8 cellular contexts compared by ENCODE assay signal in genomic region chr18:57434536-57435494, GRCh38. TPM values are rescaled to one million over a fixed set of nuclear protein-coding genes. Genes with fewer than 3 reads are reported as not detected.
DNase-seq lines count a peak whose midpoint lies in the region; ATAC-seq and TF ChIP-seq lines count a peak whose summit lies in the region.

Gene ONECUT2, plus strand, starts transcription at chr18:57435374. Its CDS starts 343 bp downstream, at chr18:57435717.

- H3K4me1 Mint-ChIP-seq in dendritic cell treated with granulocyte-macrophage colony-stimulating factor and Interleukin-4, amounts not matched to agents 40 ng/mL and 50 ng/mL, for 4 days (ENCODE audit: low read depth) = peaks cover 64% of the 10 kb centered on the region

- no peak within 1 kb of the TSS for H3K9ac ChIP-seq in MM.1S (ENCODE audit: low read length)

- H4K20me1 ChIP-seq in MM.1S (ENCODE audit: insufficient read depth, low read length) = no peaks in the 10 kb centered on the region

- H3K27ac ChIP-seq in left lung (no peak within 1 kb of the TSS), MM.1S (ENCODE audit: low read length) (no peak within 1 kb of the TSS)

- H3K9me3 Mint-ChIP-seq in dendritic cell treated with granulocyte-macrophage colony-stimulating factor and Interleukin-4, amounts not matched to agents 40 ng/mL and 50 ng/mL, for 4 days = no peaks in the 10 kb centered on the region

- no peak within 1 kb of the TSS for H2AFZ ChIP-seq in MM.1S (ENCODE audit: low read length)

- H3K4me1 ChIP-seq in left lung (peaks cover 5 to 51% of the 10 kb centered on the region in 2 donors), MM.1S (ENCODE audit: low read length) (no peaks in the 10 kb centered on the region)

- no peaks in the 10 kb centered on the region for H3K9me2 ChIP-seq in MM.1S (replicated peaks; ENCODE audit: insufficient read depth, low read length)

- no peak within 1 kb of the TSS for H3K27ac Mint-ChIP-seq in dendritic cell treated with granulocyte-macrophage colony-stimulating factor and Interleukin-4, amounts not matched to agents 40 ng/mL and 50 ng/mL, for 4 days

- peak within 1 kb of the TSS; percentile 67 for H3K4me3 Mint-ChIP-seq in dendritic cell treated with granulocyte-macrophage colony-stimulating factor and Interleukin-4, amounts not matched to agents 40 ng/mL and 50 ng/mL, for 4 days

- no peaks in the 10 kb centered on the region for H3F3A ChIP-seq in MM.1S (ENCODE audit: insufficient read depth, low read length)

- H3K36me3 ChIP-seq in left lung = no peaks in the 10 kb centered on the region
- no peaks in the 10 kb centered on the region for H3K36me3 ChIP-seq in MM.1S (replicated peaks; ENCODE audit: insufficient read depth, low read length)

- no peaks in the 10 kb centered on the region for H3K36me3 Mint-ChIP-seq in dendritic cell treated with granulocyte-macrophage colony-stimulating factor and Interleukin-4, amounts not matched to agents 40 ng/mL and 50 ng/mL, for 4 days (ENCODE audit: low read depth)

- peak; percentile 60 for ATAC-seq in HG03135 (IDR thresholded peaks at IDR 0.05; ENCODE audit: unreplicated experiment)
- ATAC-seq in left lung = peak; percentile 100

- DNase-seq in GM03348 (ENCODE audit: low spot score) (peak; percentile 100), NCI-H510A (lab: John Stamatoyannopoulos, UW) (peak; percentile 95), left lung (peak; percentile 87 to 94), MM.1S (no peak)
- peak; percentile 86 for DNase-seq in activated CD4-positive, alpha-beta T cell treated with anti-CD3 and anti-CD28 coated beads for 48 hours
- DNase-seq in stimulated activated CD4-positive, alpha-beta T cell treated with anti-CD3 and anti-CD28 coated beads, Interleukin-1b, Interleukin-23, amount 100 ng/mL, for 4 hours (ENCODE audit: low read depth in 2 of 2) = peak; percentile 28 to 54

- H3K9me3 ChIP-seq in left lung (no peaks in the 10 kb centered on the region), MM.1S (replicated peaks; ENCODE audit: insufficient read depth, low read length) (no peaks in the 10 kb centered on the region)

- peaks cover 94% of the 10 kb centered on the region for H3K27me3 Mint-ChIP-seq in dendritic cell treated with granulocyte-macrophage colony-stimulating factor and Interleukin-4, amounts not matched to agents 40 ng/mL and 50 ng/mL, for 4 days

- H3K4me2 ChIP-seq in MM.1S (ENCODE audit: low read depth, low read length) = no peak within 1 kb of the TSS

- intact Hi-C loops in dendritic cell treated with granulocyte-macrophage colony-stimulating factor and Interleukin-4, amounts not matched to agents 40 ng/mL and 50 ng/mL, for 4 days (cut with micrococcal nuclease) = no loop called here
- intact Hi-C loops in left lung (cut with DNase I) = no loop called here

- no peaks in the 10 kb centered on the region for H3K79me2 ChIP-seq in MM.1S (ENCODE audit: low read length)

- TF ChIP-seq CTCF in left lung (IDR thresholded peaks at IDR 0.05) (no peak), MM.1S (IDR thresholded peaks at IDR 0.05; ENCODE audit: low read length) (no peak)

- H3K4me3 ChIP-seq in left lung (peak within 1 kb of the TSS; percentile 15 to 46), MM.1S (ENCODE audit: low read length) (no peak within 1 kb of the TSS)

- peaks cover 90 to 97% of the 10 kb centered on the region in 2 donors for H3K27me3 ChIP-seq in left lung
- H3K27me3 ChIP-seq in MM.1S (replicated peaks; ENCODE audit: insufficient read depth, low read length) = no peaks in the 10 kb centered on the region; the same call in 1 of the 2 replicates

RNA-seq across cellular contexts. Expression of gene ONECUT2, which starts in this region (rescaled TPM):
- under 1 TPM; 0.06 to 0.26 TPM for total RNA-seq in left lung

Comparison
In these comparisons a context has a peak if more than half of its experiments do, and no peak if none do; other contexts are left out.
1. Peak in DNase-seq, ATAC-seq and H3K4me3 ChIP-seq in left lung; RNA of the gene not detected or under 1 TPM.